Comparison of ENCODE assay signal across 9 cellular contexts in the genomic region with DNA sequence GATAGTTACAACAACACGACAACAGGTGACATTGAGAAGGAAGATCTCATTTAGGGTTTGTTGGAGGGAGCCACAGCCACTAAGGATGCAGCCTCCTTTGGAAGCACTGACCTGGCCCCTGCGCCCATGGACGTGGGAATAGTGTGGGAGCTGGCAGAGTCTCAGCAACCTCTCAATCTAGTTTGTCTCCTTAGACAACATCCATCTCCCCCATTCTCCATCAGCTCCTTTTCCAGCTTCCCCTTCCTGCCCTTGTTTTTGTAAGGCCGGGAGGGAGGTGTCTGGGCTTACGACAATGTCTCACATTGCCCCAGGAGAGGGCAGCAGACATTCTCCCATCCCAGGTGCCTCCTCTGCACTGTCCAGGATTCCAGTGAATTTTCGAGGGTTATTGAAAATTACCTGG.
DNase-seq lines count a peak whose midpoint lies in the region; TF ChIP-seq lines count a peak whose summit lies in the region.
"Had no signal": no experiment of that assay in that cellular context is flagged by ENCODE, and none has a peak within 500 bp of the region (broad histone marks: within the 10 kb centered on the region; RNA-seq: fewer than 3 reads in every experiment).

No MANE protein-coding gene starts in this region.

- H3K9me3 Mint-ChIP-seq in activated naive CD4-positive, alpha-beta T cell treated with anti-CD3 and anti-CD28 coated beads for 36 hours = no peaks in the 10 kb centered on the region
- H3K9me3 Mint-ChIP-seq: naive thymus-derived CD4-positive, alpha-beta T cell had no signal

- no peak overlapping the region for H3K9ac ChIP-seq in OCI-LY3 (ENCODE audit: low read length)

- no peaks in the 10 kb centered on the region for H3K79me2 ChIP-seq in OCI-LY3 (ENCODE audit: low read length)

- peaks cover 3% of the 10 kb centered on the region for H3K4me1 Mint-ChIP-seq in activated naive CD4-positive, alpha-beta T cell treated with anti-CD3 and anti-CD28 coated beads for 36 hours (ENCODE audit: low read depth)

- intact Hi-C loops in cardiac septum (cut with DNase I) = no loop called here
- intact Hi-C loops in esophagus squamous epithelium (cut with DNase I) = no loop called here
- intact Hi-C loops in testis (cut with DNase I; ENCODE audit: low total_unique reads) = no loop called here
- intact Hi-C loops in activated naive CD4-positive, alpha-beta T cell treated with anti-CD3 and anti-CD28 coated beads for 36 hours (cut with micrococcal nuclease) = no loop called here

- no peaks in the 10 kb centered on the region for H3K4me1 ChIP-seq in cardiac muscle cell (ENCODE audit: low read depth)
- H3K4me1 ChIP-seq in OCI-LY3 (ENCODE audit: low read length) = no peaks in the 10 kb centered on the region
- no peaks in the 10 kb centered on the region for H3K4me1 ChIP-seq in esophagus squamous epithelium
- no peaks in the 10 kb centered on the region for H3K4me1 ChIP-seq in testis

- no peak overlapping the region for H3K4me2 ChIP-seq in OCI-LY3 (ENCODE audit: low read length)

- H3K27ac Mint-ChIP-seq in activated naive CD4-positive, alpha-beta T cell treated with anti-CD3 and anti-CD28 coated beads for 36 hours = no peak overlapping the region

- 60 to 64% methylated on average over 5 to 6 of the region's 6 CpGs for WGBS in esophagus squamous epithelium, 2 donors
- WGBS in testis, 2 donors = 52 to 63% methylated on average over 6 of the region's 6 CpGs

- no peak overlapping the region for H3K4me3 ChIP-seq in cardiac muscle cell
- no peak overlapping the region for H3K4me3 ChIP-seq in OCI-LY3 (ENCODE audit: low read length)
- H3K4me3 ChIP-seq in esophagus squamous epithelium = no peak overlapping the region
- H3K4me3 ChIP-seq in testis = no peak overlapping the region

- no peak overlapping the region for H3K4me3 Mint-ChIP-seq in activated naive CD4-positive, alpha-beta T cell treated with anti-CD3 and anti-CD28 coated beads for 36 hours
- H3K4me3 Mint-ChIP-seq: naive thymus-derived CD4-positive, alpha-beta T cell had no signal

- CTCF ChIA-PET in activated naive CD4-positive, alpha-beta T cell treated with anti-CD3 and anti-CD28 coated beads for 36 hours (lab: Charles Lee) = interaction anchor here (1.1 to 1.5 kb wide), 2 partner anchors 47 to 338 kb away, joined by 3 to 4 read pairs; no protein-coding TSS in a partner anchor

- H3K9me3 ChIP-seq in cardiac muscle cell (ENCODE audit: low read depth) (no peaks in the 10 kb centered on the region), OCI-LY3 (ENCODE audit: insufficient read depth, low read length) (no peaks in the 10 kb centered on the region), esophagus squamous epithelium (no peaks in the 10 kb centered on the region), testis (no peaks in the 10 kb centered on the region)

- H4K20me1 ChIP-seq in OCI-LY3 (ENCODE audit: insufficient read depth, low read length) = no peaks in the 10 kb centered on the region

- H3K27me3 ChIP-seq in cardiac muscle cell = no peaks in the 10 kb centered on the region
- H3K27me3 ChIP-seq in OCI-LY3 (ENCODE audit: low read depth, low read length) = 0 out of 2 replicates have a peak, but pooled peaks cover 3% of the 10 kb centered on the region
- no peaks in the 10 kb centered on the region for H3K27me3 ChIP-seq in esophagus squamous epithelium
- H3K27me3 ChIP-seq in testis = no peaks in the 10 kb centered on the region

- H3K27ac ChIP-seq in cardiac muscle cell (no peak overlapping the region), OCI-LY3 (ENCODE audit: low read length) (no peak overlapping the region), esophagus squamous epithelium (no peak overlapping the region), testis (no peak overlapping the region)

- DNase-seq in cardiac muscle cell (ENCODE audit: low read depth in 1 of 2, low spot score in 1 of 2) (peak in 1 of 2 donors; percentile 7), cardiac septum (ENCODE audit: low spot score) (no peak), esophagus squamous epithelium (lab: John Stamatoyannopoulos, UW) (no peak), testis (peak; percentile 67), AG08396 (ENCODE audit: low spot score) (no peak)
- DNase-seq in activated naive CD4-positive, alpha-beta T cell treated with anti-CD3 and anti-CD28 coated beads for 36 hours = no peak
- no peak for DNase-seq in stimulated activated CD4-positive, alpha-beta T cell treated with anti-CD3 and anti-CD28 coated beads, Interleukin-4, amount 100 ng/mL, for 1 hour
- DNase-seq: naive thymus-derived CD4-positive, alpha-beta T cell had no signal

- H3K36me3 ChIP-seq in cardiac muscle cell = no peaks in the 10 kb centered on the region
- H3K36me3 ChIP-seq in OCI-LY3 (replicated peaks; ENCODE audit: low read depth, low read length) = no peaks in the 10 kb centered on the region
- no peaks in the 10 kb centered on the region for H3K36me3 ChIP-seq in esophagus squamous epithelium
- no peaks in the 10 kb centered on the region for H3K36me3 ChIP-seq in testis (ENCODE audit: low read depth, missing control alignments)

- no peak overlapping the region for H2AFZ ChIP-seq in OCI-LY3 (ENCODE audit: low read depth, low read length)

- no peak for TF ChIP-seq POLR2A in esophagus squamous epithelium (IDR thresholded peaks at IDR 0.05)
- TF ChIP-seq POLR2A in testis (IDR thresholded peaks at IDR 0.05) = no peak

- no peaks in the 10 kb centered on the region for H3K36me3 Mint-ChIP-seq in activated naive CD4-positive, alpha-beta T cell treated with anti-CD3 and anti-CD28 coated beads for 36 hours (ENCODE audit: low read depth)
- H3K36me3 Mint-ChIP-seq: naive thymus-derived CD4-positive, alpha-beta T cell had no signal

- peak; percentile 21 for TF ChIP-seq CTCF in cardiac muscle cell (IDR thresholded peaks at IDR 0.05; ENCODE audit: low read depth, low read length)
- TF ChIP-seq CTCF in OCI-LY3 (IDR thresholded peaks at IDR 0.05; ENCODE audit: low read depth, low read length) = peak; percentile 51
- TF ChIP-seq CTCF in esophagus squamous epithelium (IDR thresholded peaks at IDR 0.05) = peak in 4 of 6 experiments; percentile 10 to 43 (median 18)
- peak; percentile 15 to 32 (median 16) for TF ChIP-seq CTCF in testis (IDR thresholded peaks at IDR 0.05)

- no peaks in the 10 kb centered on the region for H3K27me3 Mint-ChIP-seq in activated naive CD4-positive, alpha-beta T cell treated with anti-CD3 and anti-CD28 coated beads for 36 hours (ENCODE audit: low read depth)
